ENCODE assay signal across 14 cellular contexts in genomic region chr1:58849556-58849955, GRCh38.
DNase-seq lines count a peak whose midpoint lies in the region; ATAC-seq and TF ChIP-seq lines count a peak whose summit lies in the region.
"Had no signal": no experiment of that assay in that cellular context is flagged by ENCODE, and none has a peak within 500 bp of the region (broad histone marks: within the 10 kb centered on the region; RNA-seq: fewer than 3 reads in every experiment).

No MANE protein-coding gene starts in this region.

- H3K27me3 ChIP-seq in IMR-90 (ENCODE audit: control insufficient read depth, insufficient read depth, low read length) (no peaks in the 10 kb centered on the region), subcutaneous abdominal adipose tissue (ENCODE audit: control insufficient read depth in 5 of 5, insufficient read depth in 4 of 5, low read length in 5 of 5) (no peaks in the 10 kb centered on the region)

- WGBS in IMR-90 (ENCODE audit: extremely low coverage in 2 of 2, insufficient read length in 1 of 2), 2 experiments = no CpG with 5 or more reads among the region's 2 CpGs

- POLR2A ChIA-PET in IMR-90 (lab: Charles Lee; ENCODE audit: unreplicated experiment) = no interaction called here

- no peak for TF ChIP-seq RAD21 in IMR-90 (IDR thresholded peaks at IDR 0.05; ENCODE audit: low read length)

- H3K23ac ChIP-seq in IMR-90 (ENCODE audit: low read depth, low read length) = peak overlapping the region; percentile 87

- H3K27ac Mint-ChIP-seq in activated naive CD4-positive, alpha-beta T cell treated with anti-CD3 and anti-CD28 coated beads, Interleukin-2, amount 50 U/mL, for 72 hours = no peak overlapping the region
- H3K27ac Mint-ChIP-seq: activated naive CD8-positive, alpha-beta T cell treated with anti-CD3 and anti-CD28 coated beads, Interleukin-2, amount 50 U/mL, for 24 hours; CD4-positive, alpha-beta T cell; stimulated activated naive CD8-positive, alpha-beta T cell treated with anti-CD3 and anti-CD28 coated beads, Interleukin-15, Interleukin-2, amounts not matched to agents 100 ng/mL and 50 ng/mL, for 24 hours; T-helper 1 cell treated with Interleukin-12 subunit alpha and Interleukin-12 subunit beta and Interleukin-4 antibody, amounts not matched to agents 30 μg/mL and 1 μg/mL, for 36 hours had no signal

- peak overlapping the region; percentile 87 for H2BK5ac ChIP-seq in IMR-90 (ENCODE audit: low read depth, low read length, poor library complexity, severe bottlenecking)

- H3K56ac ChIP-seq in IMR-90 (ENCODE audit: extremely low read depth, insufficient read depth, low read length) = peak overlapping the region; percentile 95

- H2BK15ac ChIP-seq in IMR-90 (ENCODE audit: low read depth, low read length) = peak overlapping the region; percentile 83

- no peaks in the 10 kb centered on the region for H3K36me3 Mint-ChIP-seq in activated naive CD4-positive, alpha-beta T cell treated with anti-CD3 and anti-CD28 coated beads, Interleukin-2, amount 50 U/mL, for 72 hours

- H2AK5ac ChIP-seq in IMR-90 (ENCODE audit: low read depth, low read length) = peak overlapping the region; percentile 81

- peaks cover 10% of the 10 kb centered on the region for H3K4me1 ChIP-seq in IMR-90 (ENCODE audit: control insufficient read depth, insufficient read depth, low read length)
- peaks cover 0 to 14% (median 9%) of the 10 kb centered on the region in 5 donors for H3K4me1 ChIP-seq in subcutaneous abdominal adipose tissue (ENCODE audit: control insufficient read depth in 5 of 5, insufficient read depth in 5 of 5, low read length in 5 of 5)

- peak overlapping the region; percentile 57 to 93 for H4K8ac ChIP-seq in IMR-90 (ENCODE audit: low read depth in 2 of 2, low read length in 2 of 2)

- CTCF ChIA-PET in IMR-90 (lab: Yijun Ruan, JAX) = no interaction called here

- no peak for TF ChIP-seq CTCF in IMR-90 (conservative IDR thresholded peaks at IDR 0.05; ENCODE audit: low read depth, low read length)
- TF ChIP-seq CTCF in WI38 (IDR thresholded peaks at IDR 0.05; ENCODE audit: low read depth, low read length) = no peak
- no peak for TF ChIP-seq CTCF in fibroblast of mammary gland (conservative IDR thresholded peaks at IDR 0.05; ENCODE audit: control insufficient read depth, insufficient read depth, low read depth, low read length)

- peak overlapping the region; percentile 94 for H2BK120ac ChIP-seq in IMR-90 (ENCODE audit: low read depth, low read length)

- in situ Hi-C loops in IMR-90 (cut with MboI; ENCODE audit: low sequenced_read_pairs) = no loop called here

- H2BK20ac ChIP-seq in IMR-90 (ENCODE audit: low read depth, low read length) = peak overlapping the region; percentile 95

- H3K27ac ChIP-seq in IMR-90 (ENCODE audit: insufficient read depth, low read length) (peak overlapping the region; percentile 28), subcutaneous abdominal adipose tissue (ENCODE audit: low read depth, low read length) (peak overlapping the region; percentile 31)

- dilution Hi-C loops in IMR-90 (cut with HindIII; ENCODE audit: low sequenced_read_pairs, unreplicated experiment) = no loop called here

- TF ChIP-seq POLR2A in IMR-90 (IDR thresholded peaks at IDR 0.05; ENCODE audit: low read depth, low read length) = no peak

- no peaks in the 10 kb centered on the region for H3K9me3 Mint-ChIP-seq in activated naive CD4-positive, alpha-beta T cell treated with anti-CD3 and anti-CD28 coated beads, Interleukin-2, amount 50 U/mL, for 72 hours
- H3K9me3 Mint-ChIP-seq: activated naive CD8-positive, alpha-beta T cell treated with anti-CD3 and anti-CD28 coated beads, Interleukin-2, amount 50 U/mL, for 24 hours; CD4-positive, alpha-beta T cell; stimulated activated naive CD8-positive, alpha-beta T cell treated with anti-CD3 and anti-CD28 coated beads, Interleukin-15, Interleukin-2, amounts not matched to agents 100 ng/mL and 50 ng/mL, for 24 hours; T-helper 1 cell treated with Interleukin-12 subunit alpha and Interleukin-12 subunit beta and Interleukin-4 antibody, amounts not matched to agents 30 μg/mL and 1 μg/mL, for 36 hours had no signal

- H3K4me3 ChIP-seq in IMR-90 (ENCODE audit: insufficient read depth, low read depth, low read length) (no peak overlapping the region; the same call in 1 of the 2 replicates), WI38 (ENCODE audit: low read depth, low read length) (peak overlapping the region; percentile 2; the same call in 1 of the 2 replicates), fibroblast of mammary gland (ENCODE audit: control insufficient read depth, low read depth, low read length) (no peak overlapping the region), subcutaneous abdominal adipose tissue (ENCODE audit: low read depth in 1 of 5, low read length in 5 of 5) (no peak overlapping the region)

- peak overlapping the region; percentile 89 for H3K14ac ChIP-seq in IMR-90 (replicated peaks; ENCODE audit: low read depth, low read length)

- peaks cover 10% of the 10 kb centered on the region for H3K9me1 ChIP-seq in IMR-90 (ENCODE audit: insufficient read depth, low read length)

- no peaks in the 10 kb centered on the region for H4K20me1 ChIP-seq in IMR-90 (ENCODE audit: insufficient read depth, low read length)

- peak overlapping the region; percentile 84 for H2AK9ac ChIP-seq in IMR-90 (replicated peaks; ENCODE audit: low read depth, low read length, poor library complexity)

- DNase-seq in IMR-90 (no peak), fibroblast of mammary gland (ENCODE audit: low read depth) (peak; percentile 7), OCI-M2 (lab: John Stamatoyannopoulos, UW; ENCODE audit: unreplicated experiment) (no peak)
- DNase-seq in activated naive CD4-positive, alpha-beta T cell treated with anti-CD3 and anti-CD28 coated beads, Interleukin-2, amount 50 U/mL, for 72 hours (ENCODE audit: low spot score in 2 of 2) = no peak
- DNase-seq: activated CD4-positive, alpha-beta T cell treated with anti-CD3 and anti-CD28 coated beads for 4 hours; activated T-cell treated with anti-CD3 and anti-CD28 coated beads, Interleukin-2, amount 50 U/mL, for 1 hour; CD4-positive, alpha-beta T cell had no signal

- H3K36me3 ChIP-seq in IMR-90 (ENCODE audit: control insufficient read depth, insufficient read depth, low read length) (no peaks in the 10 kb centered on the region), subcutaneous abdominal adipose tissue (ENCODE audit: control insufficient read depth in 5 of 5, insufficient read depth in 5 of 5, low read length in 5 of 5) (no peaks in the 10 kb centered on the region)

- H3K9ac ChIP-seq in IMR-90 (ENCODE audit: low read depth, low read length) (peak overlapping the region; percentile 24; the same call in 1 of the 2 replicates), subcutaneous abdominal adipose tissue (ENCODE audit: low read length in 5 of 5) (no peak overlapping the region)

- peak overlapping the region; percentile 56; the same call in 1 of the 2 replicates for H3K18ac ChIP-seq in IMR-90 (ENCODE audit: low read depth, low read length)

- H3K79me1 ChIP-seq in IMR-90 (ENCODE audit: low read depth in 1 of 2, low read length in 2 of 2) = no peaks in the 10 kb centered on the region

- no peaks in the 10 kb centered on the region for H3K9me3 ChIP-seq in IMR-90 (ENCODE audit: control insufficient read depth, insufficient read depth, low read length)
- H3K9me3 ChIP-seq in subcutaneous abdominal adipose tissue (ENCODE audit: control insufficient read depth in 5 of 5, low read length in 5 of 5) = no peaks in the 10 kb centered on the region

- H2AFZ ChIP-seq in IMR-90 (replicated peaks; ENCODE audit: low read length, poor library complexity) = peak overlapping the region; percentile 60

- no TSS peak for BruUV-seq in IMR-90 (replicated peaks; lab: Mats Ljungman, UMichigan)

- H3K4me2 ChIP-seq in IMR-90 (ENCODE audit: low read depth, low read length) = peak overlapping the region; percentile 24; the same call in 1 of the 2 replicates

- peak overlapping the region; percentile 88 for H4K91ac ChIP-seq in IMR-90 (ENCODE audit: insufficient read depth, low read depth, low read length)

- H4K5ac ChIP-seq in IMR-90 (ENCODE audit: low read depth, low read length) = peak overlapping the region; percentile 2

- intact Hi-C loops in IMR-90 (cut with micrococcal nuclease) = loop anchor here (2.0 kb wide), 1 partner anchor 65 kb away; the partner anchor contains the start of gene JUN

- ATAC-seq in IMR-90 (ENCODE audit: low read depth) (no peak), GM21737 (IDR thresholded peaks at IDR 0.05; ENCODE audit: unreplicated experiment) (no peak), GM18502 (IDR thresholded peaks at IDR 0.05; ENCODE audit: poor library complexity, unreplicated experiment) (no peak)
- ATAC-seq in activated naive CD4-positive, alpha-beta T cell treated with anti-CD3 and anti-CD28 coated beads, Interleukin-2, amount 50 U/mL, for 72 hours = no peak

- peak overlapping the region; percentile 91 for H3K4ac ChIP-seq in IMR-90 (ENCODE audit: low read depth, low read length)

TF ChIP-seq in IMR-90, 13 proteins besides CTCF, POLR2A, EP300 and RAD21:
- no peak for TF ChIP-seq BHLHE40 (IDR thresholded peaks at IDR 0.05; ENCODE audit: low read depth, low read length)
- TF ChIP-seq CEBPB (IDR thresholded peaks at IDR 0.05; ENCODE audit: low read depth, low read length) = no peak
- TF ChIP-seq USF2 (IDR thresholded peaks at IDR 0.05; ENCODE audit: low read depth, low read length) = no peak
- TF ChIP-seq MAZ (IDR thresholded peaks at IDR 0.05; ENCODE audit: borderline replicate concordance, low read depth, low read length) = no peak
- no peak for TF ChIP-seq FOS (IDR thresholded peaks at IDR 0.05; ENCODE audit: low read depth, low read length)
- TF ChIP-seq RCOR1 (IDR thresholded peaks at IDR 0.05; ENCODE audit: insufficient replicate concordance, low read length) = no peak
- TF ChIP-seq SMC3 (IDR thresholded peaks at IDR 0.05; ENCODE audit: low read depth, low read length) = no peak
- no peak for TF ChIP-seq RFX5 (IDR thresholded peaks at IDR 0.05; ENCODE audit: low read depth, low read length)
- TF ChIP-seq, protein P1, sequence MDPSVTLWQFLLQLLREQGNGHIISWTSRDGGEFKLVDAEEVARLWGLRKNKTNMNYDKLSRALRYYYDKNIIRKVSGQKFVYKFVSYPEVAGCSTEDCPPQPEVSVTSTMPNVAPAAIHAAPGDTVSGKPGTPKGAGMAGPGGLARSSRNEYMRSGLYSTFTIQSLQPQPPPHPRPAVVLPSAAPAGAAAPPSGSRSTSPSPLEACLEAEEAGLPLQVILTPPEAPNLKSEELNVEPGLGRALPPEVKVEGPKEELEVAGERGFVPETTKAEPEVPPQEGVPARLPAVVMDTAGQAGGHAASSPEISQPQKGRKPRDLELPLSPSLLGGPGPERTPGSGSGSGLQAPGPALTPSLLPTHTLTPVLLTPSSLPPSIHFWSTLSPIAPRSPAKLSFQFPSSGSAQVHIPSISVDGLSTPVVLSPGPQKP (IDR thresholded peaks at IDR 0.05; ENCODE audit: borderline replicate concordance, low read depth, low read length) = no peak
TF ChIP-seq in IMR-90: peak in this region for 0.
